ENCODE assay signal across 8 cellular contexts in genomic region chr20:3751664-3752385, GRCh38. TPM values are rescaled to one million over a fixed set of nuclear protein-coding genes. Genes with fewer than 3 reads are reported as not detected.
DNase-seq lines count a peak whose midpoint lies in the region; ATAC-seq lines count a peak whose summit lies in the region.

No MANE protein-coding gene starts in this region.

- no peak for ATAC-seq in HG02642 (IDR thresholded peaks at IDR 0.05; ENCODE audit: poor library complexity, unreplicated experiment)

- DNase-seq in DMS 273 (lab: John Stamatoyannopoulos, UW; ENCODE audit: unreplicated experiment) (peak; percentile 87), RPMI7951 (ENCODE audit: low read depth) (peak; percentile 76), astrocyte of the hippocampus (ENCODE audit: low read depth, low spot score) (peak; percentile 52), kidney tubule cell (ENCODE audit: low spot score) (peak; percentile 27), SIG-M5 treated with dmso at 0.1 percent for 504 hours (lab: John Stamatoyannopoulos, UW; ENCODE audit: unreplicated experiment) (no peak), superior temporal gyrus (ENCODE audit: extremely low spot score) (no peak)
- peak; percentile 63 for DNase-seq in stimulated activated CD4-positive, alpha-beta T cell treated with anti-CD3 and anti-CD28 coated beads, Interleukin-4, amount 100 ng/mL, for 24 hours

RNA-seq across cellular contexts. Expression of gene ADISSP, which starts 15.7 kb away (rescaled TPM):
- total RNA-seq in RPMI7951 (2014; rRNA removed; shearing (Covaris generic)), result 52.7 and 73.8 TPM in 2 replicates

RNA-seq across cellular contexts. Expression of gene HSPA12B, which starts 19.3 kb away (rescaled TPM):
- not detected in 2 replicates for total RNA-seq in RPMI7951 (2014; rRNA removed; shearing (Covaris generic))

RNA-seq across cellular contexts. Expression of gene SPEF1, which starts 29.4 kb away (rescaled TPM):
- 0.78 TPM in 1 of 2 replicates, not detected in the other for total RNA-seq in RPMI7951 (2014; rRNA removed; shearing (Covaris generic))

RNA-seq across cellular contexts. Expression of gene CENPB, which starts 34.7 kb away (rescaled TPM):
- total RNA-seq in RPMI7951 (2014; rRNA removed; shearing (Covaris generic)), result 65.2 and 122 TPM in 2 replicates

RNA-seq across cellular contexts. Expression of gene SIGLEC1, which starts 39.4 kb away (rescaled TPM):
- not detected in 2 replicates for total RNA-seq in RPMI7951 (2014; rRNA removed; shearing (Covaris generic))

Comparison
In these comparisons a context has a peak if more than half of its experiments do, and no peak if none do; other contexts are left out.
1. DNase-seq: peak in DMS 273 (single experiment), RPMI7951 (single experiment), astrocyte of the hippocampus (single experiment), kidney tubule cell (single experiment) and stimulated activated CD4-positive, alpha-beta T cell treated with anti-CD3 and anti-CD28 coated beads, Interleukin-4, amount 100 ng/mL, for 24 hours (single experiment); none in SIG-M5 treated with dmso at 0.1 percent for 504 hours (single experiment) and superior temporal gyrus (single experiment).